Comparison of ENCODE assay signal across 20 cellular contexts in the genomic region with DNA sequence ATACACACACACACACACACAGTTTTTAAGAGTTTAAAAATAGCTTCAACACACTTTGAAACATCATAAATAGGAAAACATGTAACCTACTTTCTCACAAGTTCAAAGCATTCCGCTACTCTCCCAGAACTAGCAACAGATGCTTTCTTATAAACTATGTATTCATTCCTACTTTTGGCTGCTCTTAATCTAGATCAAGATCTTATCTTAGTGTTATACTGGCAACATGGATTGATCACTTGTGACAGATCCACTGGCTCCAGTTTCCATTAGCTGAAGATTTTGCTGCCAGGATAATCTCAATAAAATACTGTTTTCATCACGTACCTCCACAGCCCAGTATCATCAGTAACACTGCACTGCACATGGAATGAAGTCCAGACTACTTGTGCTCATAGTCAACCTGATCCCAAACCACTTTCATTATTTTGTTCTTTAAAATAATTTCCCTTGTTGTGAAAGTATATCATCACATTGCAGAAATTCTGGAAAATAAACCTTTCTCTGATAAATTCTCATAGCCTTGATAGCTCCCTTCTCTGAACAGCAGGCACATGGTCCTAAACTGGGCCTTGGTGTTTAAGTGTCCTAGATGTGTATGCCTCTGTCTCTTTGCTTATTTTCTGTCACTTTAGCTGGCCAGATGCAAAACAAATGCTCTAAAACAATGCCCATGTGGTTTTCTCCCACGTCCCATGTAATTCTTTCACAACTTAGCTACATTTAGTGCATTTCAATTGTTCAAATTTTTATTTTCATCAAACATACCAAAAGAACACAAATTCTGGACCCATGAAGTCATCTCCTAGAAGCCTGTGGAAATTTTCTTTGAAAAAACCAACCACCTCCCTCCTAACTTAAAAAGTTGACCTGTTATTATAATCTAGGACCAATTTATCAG.
"Had no signal": no experiment of that assay in that cellular context is flagged by ENCODE, and none has a peak within 500 bp of the region (broad histone marks: within the 10 kb centered on the region; RNA-seq: fewer than 3 reads in every experiment).

No MANE protein-coding gene starts in this region.

- ATAC-seq: effector memory CD8-positive, alpha-beta T cell; heart left ventricle; pancreas; right lobe of liver; stimulated activated effector memory CD8-positive, alpha-beta T cell treated with anti-CD3 and anti-CD28 coated beads, Interleukin-12 subunit alpha, Interleukin-12 subunit beta, amount 100 ng/mL, for 72 hours; T-helper 17 cell had no signal

- H3K4me3 Mint-ChIP-seq: activated CD4-positive, alpha-beta memory T cell treated with anti-CD3 and anti-CD28 coated beads for 36 hours; activated naive CD4-positive, alpha-beta T cell treated with anti-CD3 and anti-CD28 coated beads, Interleukin-2, amount 50 U/mL, for 24 hours; effector memory CD8-positive, alpha-beta T cell; nephron progenitor cell; stimulated activated effector memory CD8-positive, alpha-beta T cell treated with anti-CD3 and anti-CD28 coated beads, Interleukin-12 subunit alpha, Interleukin-12 subunit beta, amount 100 ng/mL, for 72 hours; T-helper 17 cell had no signal

- DNase-seq: activated CD4-positive, alpha-beta memory T cell treated with anti-CD3 and anti-CD28 coated beads for 36 hours; activated CD4-positive, alpha-beta T cell treated with anti-CD3 and anti-CD28 coated beads for 48 hours; activated CD4-positive, CD25-positive, alpha-beta regulatory T cell; activated gamma-delta T cell; central memory CD4-positive, alpha-beta T cell; dermis blood vessel endothelial cell; effector memory CD8-positive, alpha-beta T cell; heart left ventricle; nephron progenitor cell; pancreas; right lobe of liver; small intestine; stimulated activated CD4-positive, alpha-beta T cell treated with anti-CD3 and anti-CD28 coated beads, Interleukin-2, amount 100 ng/mL, for 24 hours; stomach; T-helper 17 cell had no signal

- H3K4me1 ChIP-seq: heart left ventricle, pancreas, right lobe of liver, stomach, suprapubic skin had no signal

- H3K4me1 Mint-ChIP-seq: activated naive CD4-positive, alpha-beta T cell treated with anti-CD3 and anti-CD28 coated beads, Interleukin-2, amount 50 U/mL, for 24 hours; nephron progenitor cell; stimulated activated effector memory CD8-positive, alpha-beta T cell treated with anti-CD3 and anti-CD28 coated beads, Interleukin-12 subunit alpha, Interleukin-12 subunit beta, amount 100 ng/mL, for 72 hours; T-helper 17 cell had no signal

- H3K9me3 ChIP-seq: esophagus muscularis mucosa, heart left ventricle, pancreas, right lobe of liver, stomach, suprapubic skin, tibial nerve had no signal

- H3K9me3 Mint-ChIP-seq: nephron progenitor cell had no signal

- H3K36me3 Mint-ChIP-seq: activated CD4-positive, alpha-beta memory T cell treated with anti-CD3 and anti-CD28 coated beads for 36 hours; activated naive CD4-positive, alpha-beta T cell treated with anti-CD3 and anti-CD28 coated beads, Interleukin-2, amount 50 U/mL, for 24 hours; stimulated activated effector memory CD8-positive, alpha-beta T cell treated with anti-CD3 and anti-CD28 coated beads, Interleukin-12 subunit alpha, Interleukin-12 subunit beta, amount 100 ng/mL, for 72 hours had no signal

- H3K27me3 ChIP-seq: esophagus muscularis mucosa, heart left ventricle, pancreas, right lobe of liver, stomach, suprapubic skin, tibial nerve had no signal

- H3K27me3 Mint-ChIP-seq: activated CD4-positive, alpha-beta memory T cell treated with anti-CD3 and anti-CD28 coated beads for 36 hours; activated naive CD4-positive, alpha-beta T cell treated with anti-CD3 and anti-CD28 coated beads, Interleukin-2, amount 50 U/mL, for 24 hours; effector memory CD8-positive, alpha-beta T cell; T-helper 17 cell had no signal

- H3K27ac Mint-ChIP-seq: activated CD4-positive, alpha-beta memory T cell treated with anti-CD3 and anti-CD28 coated beads for 36 hours; activated naive CD4-positive, alpha-beta T cell treated with anti-CD3 and anti-CD28 coated beads, Interleukin-2, amount 50 U/mL, for 24 hours; effector memory CD8-positive, alpha-beta T cell; nephron progenitor cell; stimulated activated effector memory CD8-positive, alpha-beta T cell treated with anti-CD3 and anti-CD28 coated beads, Interleukin-12 subunit alpha, Interleukin-12 subunit beta, amount 100 ng/mL, for 72 hours; T-helper 17 cell had no signal

- H3K27ac ChIP-seq: esophagus muscularis mucosa, heart left ventricle, pancreas, right lobe of liver, stomach, suprapubic skin, tibial nerve had no signal

- H3K36me3 ChIP-seq: esophagus muscularis mucosa, heart left ventricle, pancreas, right lobe of liver, stomach, suprapubic skin, tibial nerve had no signal

- H3K4me3 ChIP-seq: esophagus muscularis mucosa, heart left ventricle, pancreas, right lobe of liver, stomach, suprapubic skin, tibial nerve had no signal
